In genomic region chr7:131625817-131626372, GRCh38 we compare ENCODE assay signal across 12 cellular contexts.
DNase-seq lines count a peak whose midpoint lies in the region; ATAC-seq, FAIRE-seq and TF ChIP-seq lines count a peak whose summit lies in the region.
"Had no signal": no experiment of that assay in that cellular context is flagged by ENCODE, and none has a peak within 500 bp of the region (broad histone marks: within the 10 kb centered on the region; RNA-seq: fewer than 3 reads in every experiment).

No MANE protein-coding gene starts in this region.

- POLR2A ChIA-PET in K562 (lab: Yijun Ruan, JAX), result interaction anchor here (0.6 to 1.0 kb wide), 2 partner anchors 40 to 1335 kb away, joined by 3 read pairs; no protein-coding TSS in a partner anchor

- H3K27me3 ChIP-seq in K562 (ENCODE audit: control insufficient read depth in 2 of 2, insufficient read depth in 2 of 2, low read length in 2 of 2) (peaks cover 32 to 88% of the 10 kb centered on the region in 2 experiments), iPS-20b (ENCODE audit: insufficient read depth, low read length) (no peaks in the 10 kb centered on the region), skeletal muscle tissue (ENCODE audit: control insufficient read depth in 3 of 3, insufficient read depth in 3 of 3, low read length in 3 of 3) (peaks cover 4 to 7% (median 4%) of the 10 kb centered on the region in 3 donors), gastroesophageal sphincter (peaks cover 12% of the 10 kb centered on the region)

- H2AFZ ChIP-seq in K562 (ENCODE audit: low read depth, low read length), result no peak overlapping the region

- TF ChIP-seq EP300 in K562 (IDR thresholded peaks at IDR 0.05; ENCODE audit: low read length), result no peak
- no peak for TF ChIP-seq EP300 in gastroesophageal sphincter (IDR thresholded peaks at IDR 0.05)

- H3K36me3 ChIP-seq in K562 (ENCODE audit: control insufficient read depth, insufficient read depth, low read length) (no peaks in the 10 kb centered on the region), iPS-20b (ENCODE audit: insufficient read depth, low read depth, low read length) (no peaks in the 10 kb centered on the region), skeletal muscle tissue (ENCODE audit: control insufficient read depth in 3 of 3, insufficient read depth in 3 of 3, low read length in 3 of 3) (no peaks in the 10 kb centered on the region), gastroesophageal sphincter (no peaks in the 10 kb centered on the region)

- intact Hi-C loops in K562 (cut with micrococcal nuclease), result no loop called here

- no peak overlapping the region for H3K27ac ChIP-seq in K562 (ENCODE audit: extremely low read depth, low read depth, low read length)
- H3K27ac ChIP-seq in iPS-20b (ENCODE audit: low read length), result peak overlapping the region; percentile 16
- H3K27ac ChIP-seq in skeletal muscle tissue (ENCODE audit: low read depth, low read length), result peak overlapping the region; percentile 18
- H3K27ac ChIP-seq in gastroesophageal sphincter, result peak overlapping the region in 2 of 4 donors; percentile 6 to 32

- no peak overlapping the region for H3K27ac Mint-ChIP-seq in T-helper 17 cell
- H3K27ac Mint-ChIP-seq: activated B cell treated with CpG ODN at 0.5 μM for 24 hours; stimulated activated effector memory CD8-positive, alpha-beta T cell treated with anti-CD3 and anti-CD28 coated beads, Interleukin-12 subunit alpha, Interleukin-12 subunit beta, amount 100 ng/mL, for 72 hours had no signal

- H3K4me1 Mint-ChIP-seq in T-helper 17 cell, result peaks cover 5% of the 10 kb centered on the region
- H3K4me1 Mint-ChIP-seq: activated B cell treated with CpG ODN at 0.5 μM for 24 hours; stimulated activated effector memory CD8-positive, alpha-beta T cell treated with anti-CD3 and anti-CD28 coated beads, Interleukin-12 subunit alpha, Interleukin-12 subunit beta, amount 100 ng/mL, for 72 hours had no signal

- TF ChIP-seq RAD21 in K562 (CRISPR knock-in tag; conservative IDR thresholded peaks at IDR 0.05 in 1 of 2, IDR thresholded peaks at IDR 0.05 in 1 of 2), result no peak

- H3K4me2 ChIP-seq in K562 (ENCODE audit: insufficient read depth, low read length), result no peak overlapping the region

- peaks cover 44% of the 10 kb centered on the region for H3K27me3 Mint-ChIP-seq in T-helper 17 cell

- H3K9me3 ChIP-seq in K562 (replicated peaks; ENCODE audit: control insufficient read depth, insufficient read depth, low read depth, low read length), result no peaks in the 10 kb centered on the region
- H3K9me3 ChIP-seq in iPS-20b (ENCODE audit: insufficient read depth, low read depth, low read length), result no peaks in the 10 kb centered on the region
- H3K9me3 ChIP-seq in skeletal muscle tissue (ENCODE audit: control insufficient read depth in 3 of 3, low read length in 3 of 3), result no peaks in the 10 kb centered on the region
- no peaks in the 10 kb centered on the region for H3K9me3 ChIP-seq in T-helper 17 cell (ENCODE audit: control insufficient read depth, low read length, poor library complexity, severe bottlenecking)
- H3K9me3 ChIP-seq in gastroesophageal sphincter, result no peaks in the 10 kb centered on the region

- no peak for FAIRE-seq in K562 (lab: Jason Lieb, UNC)
- FAIRE-seq: GM12878 had no signal

- no TSS peak for BruUV-seq in K562 (replicated peaks; lab: Mats Ljungman, UMichigan)

- H3K9me1 ChIP-seq in K562 (ENCODE audit: control insufficient read depth, insufficient read depth, low read length), result no peaks in the 10 kb centered on the region

- DNase-seq in HS-5 (ENCODE audit: low read depth) (peak; percentile 78), K562 (ENCODE audit: extremely low read depth in 1 of 4, low spot score in 3 of 4) (peak in 1 of 4 experiments; percentile 30), T-helper 17 cell (no peak)
- DNase-seq: activated B cell treated with CpG ODN at 0.5 μM for 24 hours had no signal

- no peak overlapping the region for H3K4me3 Mint-ChIP-seq in T-helper 17 cell
- H3K4me3 Mint-ChIP-seq: activated B cell treated with CpG ODN at 0.5 μM for 24 hours; brain; stimulated activated effector memory CD8-positive, alpha-beta T cell treated with anti-CD3 and anti-CD28 coated beads, Interleukin-12 subunit alpha, Interleukin-12 subunit beta, amount 100 ng/mL, for 72 hours had no signal

- no peak for TF ChIP-seq CTCF in K562 (IDR thresholded peaks at IDR 0.05 in 2 of 3, conservative IDR thresholded peaks at IDR 0.05 in 1 of 3; ENCODE audit: insufficient read depth in 2 of 3, low read depth in 1 of 3, low read length in 3 of 3)
- no peak for TF ChIP-seq CTCF in gastroesophageal sphincter (IDR thresholded peaks at IDR 0.05)

- H3K79me2 ChIP-seq in K562 (ENCODE audit: control insufficient read depth, insufficient read depth, low read length), result no peaks in the 10 kb centered on the region

- peaks cover 2% of the 10 kb centered on the region for H3K36me3 Mint-ChIP-seq in T-helper 17 cell (ENCODE audit: low read depth)
- H3K36me3 Mint-ChIP-seq: brain; stimulated activated effector memory CD8-positive, alpha-beta T cell treated with anti-CD3 and anti-CD28 coated beads, Interleukin-12 subunit alpha, Interleukin-12 subunit beta, amount 100 ng/mL, for 72 hours had no signal

- H3K4me3 ChIP-seq in K562, result no peak overlapping the region
- H3K4me3 ChIP-seq in iPS-20b (ENCODE audit: low read length), result peak overlapping the region; percentile 4; the same call in 1 of the 2 replicates
- no peak overlapping the region for H3K4me3 ChIP-seq in skeletal muscle tissue (ENCODE audit: low read length in 3 of 3)
- H3K4me3 ChIP-seq in gastroesophageal sphincter, result no peak overlapping the region
- H3K4me3 ChIP-seq: GM12878 had no signal

- peaks cover 0 to 3% of the 10 kb centered on the region in 2 experiments; a peak in 3 of 5 replicates for H3K4me1 ChIP-seq in K562 (replicated peaks in 1 of 2; ENCODE audit: control insufficient read depth in 2 of 2, insufficient read depth in 2 of 2, low read length in 2 of 2)
- peaks cover 22% of the 10 kb centered on the region for H3K4me1 ChIP-seq in iPS-20b (ENCODE audit: insufficient read depth, low read length)
- peaks cover 18 to 39% (median 21%) of the 10 kb centered on the region in 3 donors for H3K4me1 ChIP-seq in skeletal muscle tissue (ENCODE audit: control insufficient read depth in 3 of 3, insufficient read depth in 3 of 3, low read length in 3 of 3)
- H3K4me1 ChIP-seq in gastroesophageal sphincter, result peaks cover 0 to 31% (median 8%) of the 10 kb centered on the region in 3 donors

- peak overlapping the region in 1 of 2 experiments; percentile 47; a peak in 1 of 4 replicates for H3K9ac ChIP-seq in K562 (ENCODE audit: insufficient read depth in 1 of 2, low read depth in 2 of 2, low read length in 2 of 2)
- H3K9ac ChIP-seq in iPS-20b (ENCODE audit: low read depth, low read length), result peak overlapping the region; percentile 63; the same call in 1 of the 2 replicates
- H3K9ac ChIP-seq in skeletal muscle tissue (ENCODE audit: low read depth in 1 of 3, low read length in 3 of 3), result peak overlapping the region in 2 of 3 donors; percentile 33 to 51

- ATAC-seq in K562 (no peak; the same call in 1 of the 3 replicates), GM19463 (IDR thresholded peaks at IDR 0.05; ENCODE audit: unreplicated experiment) (no peak), T-helper 17 cell (no peak), gastroesophageal sphincter (no peak), HG03196 (IDR thresholded peaks at IDR 0.05; ENCODE audit: unreplicated experiment) (no peak)
- ATAC-seq: GM12878; stimulated activated effector memory CD8-positive, alpha-beta T cell treated with anti-CD3 and anti-CD28 coated beads, Interleukin-12 subunit alpha, Interleukin-12 subunit beta, amount 100 ng/mL, for 72 hours had no signal

- TF ChIP-seq POLR2A in K562 (conservative IDR thresholded peaks at IDR 0.05) (no peak), gastroesophageal sphincter (IDR thresholded peaks at IDR 0.05) (no peak)

- H4K20me1 ChIP-seq in K562 (replicated peaks; ENCODE audit: control insufficient read depth, insufficient read depth, low read length), result 0 out of 2 replicates have a peak, but pooled peaks cover 8% of the 10 kb centered on the region

- CTCF ChIA-PET in K562 (lab: Yijun Ruan, JAX; ENCODE audit: low intra/inter-chr PET ratio), result no interaction called here

- in situ Hi-C loops in K562 (cut with MboI), result no loop called here

- WGBS in K562 (ENCODE audit: insufficient coverage, low coverage, missing lambda C conversion rate), result 3% methylated on average over 12 of the region's 12 CpGs
- WGBS in gastroesophageal sphincter (ENCODE audit: low coverage in 1 of 2), 2 donors, result 20 to 60% methylated on average over 2 to 5 of the region's 12 CpGs

TF ChIP-seq in K562, 482 proteins besides CTCF, POLR2A, EP300 and RAD21 (continues in another document):
- TF ChIP-seq ARID3A (IDR thresholded peaks at IDR 0.05; ENCODE audit: borderline replicate concordance, low read depth, low read length), result no peak
- no peak for TF ChIP-seq MTA2 (IDR thresholded peaks at IDR 0.05; ENCODE audit: low read depth)
- TF ChIP-seq, protein P1, sequence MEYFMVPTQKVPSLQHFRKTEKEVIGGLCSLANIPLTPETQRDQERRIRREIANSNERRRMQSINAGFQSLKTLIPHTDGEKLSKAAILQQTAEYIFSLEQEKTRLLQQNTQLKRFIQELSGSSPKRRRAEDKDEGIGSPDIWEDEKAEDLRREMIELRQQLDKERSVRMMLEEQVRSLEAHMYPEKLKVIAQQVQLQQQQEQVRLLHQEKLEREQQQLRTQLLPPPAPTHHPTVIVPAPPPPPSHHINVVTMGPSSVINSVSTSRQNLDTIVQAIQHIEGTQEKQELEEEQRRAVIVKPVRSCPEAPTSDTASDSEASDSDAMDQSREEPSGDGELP (CRISPR knock-in tag; IDR thresholded peaks at IDR 0.05; ENCODE audit: borderline replicate concordance), result peak; percentile 66; the same call in 1 of the 2 replicates
- TF ChIP-seq MEF2A (IDR thresholded peaks at IDR 0.05; ENCODE audit: control insufficient read depth, low read depth, low read length), result no peak
- no peak for TF ChIP-seq MEIS2 (IDR thresholded peaks at IDR 0.05; ENCODE audit: partially characterized antibody)
- TF ChIP-seq FOXA3 (CRISPR knock-in tag; conservative IDR thresholded peaks at IDR 0.05 in 1 of 2, IDR thresholded peaks at IDR 0.05 in 1 of 2), result no peak
- 0 out of 4 replicates have a peak, but pooled peaks of 1 of the 2 experiments have one; percentile 44 for TF ChIP-seq RCOR1 (IDR thresholded peaks at IDR 0.05; ENCODE audit: borderline replicate concordance in 1 of 2, low read depth in 2 of 2, low read length in 2 of 2)
